Comparison of ENCODE assay signal across 29 cellular contexts in genomic region chr4:89137231-89137630, GRCh38.
"Had no signal": no experiment of that assay in that cellular context is flagged by ENCODE, and none has a peak within 500 bp of the region (broad histone marks: within the 10 kb centered on the region; RNA-seq: fewer than 3 reads in every experiment).

No MANE protein-coding gene starts in this region.

- H3K4me1 Mint-ChIP-seq: activated CD4-positive, alpha-beta memory T cell treated with anti-CD3 and anti-CD28 coated beads, Interleukin-2, amount 10 ng/mL, durations not matched to agents 7 days and 5 days; activated CD4-positive, alpha-beta T cell treated with anti-CD3 and anti-CD28 coated beads, Interleukin-2, amount 10 ng/mL, durations not matched to agents 7 days and 5 days; activated naive CD4-positive, alpha-beta T cell treated with anti-CD3 and anti-CD28 coated beads, Interleukin-2, amount 10 ng/mL, durations not matched to agents 7 days and 5 days; central memory CD8-positive, alpha-beta T cell had no signal

- ATAC-seq: activated T-cell treated with anti-CD3 and anti-CD28 coated beads, Interleukin-2, amount 50 U/mL, for 72 hours; gastroesophageal sphincter; heart right ventricle had no signal

- H3K4me3 Mint-ChIP-seq: activated CD4-positive, alpha-beta memory T cell treated with anti-CD3 and anti-CD28 coated beads, Interleukin-2, amount 10 ng/mL, durations not matched to agents 7 days and 5 days; activated CD4-positive, alpha-beta T cell treated with anti-CD3 and anti-CD28 coated beads, Interleukin-2, amount 10 ng/mL, durations not matched to agents 7 days and 5 days; activated naive CD4-positive, alpha-beta T cell treated with anti-CD3 and anti-CD28 coated beads, Interleukin-2, amount 10 ng/mL, durations not matched to agents 7 days and 5 days; activated naive CD8-positive, alpha-beta T cell; activated T-cell treated with anti-CD3 and anti-CD28 coated beads, Interleukin-2, amount 50 U/mL, for 24 hours; activated T-cell treated with anti-CD3 and anti-CD28 coated beads, Interleukin-2, amount 50 U/mL, for 72 hours; central memory CD8-positive, alpha-beta T cell; dendritic cell treated with granulocyte-macrophage colony-stimulating factor and Interleukin-4, amounts not matched to agents 40 ng/mL and 50 ng/mL, for 4 days had no signal

- H3K27ac ChIP-seq: brain microvascular endothelial cell, coronary artery, dorsolateral prefrontal cortex, esophagus muscularis mucosa, foreskin keratinocyte, gastroesophageal sphincter, heart right ventricle had no signal

- H3K27me3 Mint-ChIP-seq: activated CD4-positive, alpha-beta memory T cell treated with anti-CD3 and anti-CD28 coated beads, Interleukin-2, amount 10 ng/mL, durations not matched to agents 7 days and 5 days; activated CD4-positive, alpha-beta T cell treated with anti-CD3 and anti-CD28 coated beads, Interleukin-2, amount 10 ng/mL, durations not matched to agents 7 days and 5 days; activated naive CD8-positive, alpha-beta T cell; activated T-cell treated with anti-CD3 and anti-CD28 coated beads, Interleukin-2, amount 50 U/mL, for 24 hours; dendritic cell treated with granulocyte-macrophage colony-stimulating factor and Interleukin-4, amounts not matched to agents 40 ng/mL and 50 ng/mL, for 4 days had no signal

- H3K36me3 ChIP-seq: brain microvascular endothelial cell, esophagus muscularis mucosa, gastroesophageal sphincter, heart right ventricle had no signal

- H3K9me3 Mint-ChIP-seq: activated CD4-positive, alpha-beta memory T cell treated with anti-CD3 and anti-CD28 coated beads, Interleukin-2, amount 10 ng/mL, durations not matched to agents 7 days and 5 days; activated CD4-positive, alpha-beta T cell treated with anti-CD3 and anti-CD28 coated beads, Interleukin-2, amount 10 ng/mL, durations not matched to agents 7 days and 5 days; activated naive CD4-positive, alpha-beta T cell treated with anti-CD3 and anti-CD28 coated beads, Interleukin-2, amount 10 ng/mL, durations not matched to agents 7 days and 5 days; activated T-cell treated with anti-CD3 and anti-CD28 coated beads, Interleukin-2, amount 50 U/mL, for 24 hours; activated T-cell treated with anti-CD3 and anti-CD28 coated beads, Interleukin-2, amount 50 U/mL, for 72 hours; central memory CD8-positive, alpha-beta T cell; dendritic cell treated with granulocyte-macrophage colony-stimulating factor and Interleukin-4, amounts not matched to agents 40 ng/mL and 50 ng/mL, for 4 days had no signal

- H3K9me3 ChIP-seq: esophagus muscularis mucosa, gastroesophageal sphincter, heart right ventricle had no signal

- DNase-seq: activated CD4-positive, alpha-beta memory T cell treated with anti-CD3 and anti-CD28 coated beads, Interleukin-2, amount 10 ng/mL, durations not matched to agents 7 days and 5 days; activated CD4-positive, alpha-beta T cell treated with anti-CD3 and anti-CD28 coated beads for 1 hour; activated CD4-positive, alpha-beta T cell treated with anti-CD3 and anti-CD28 coated beads for 4 hours; activated CD4-positive, alpha-beta T cell treated with anti-CD3 and anti-CD28 coated beads, Interleukin-2, amount 10 ng/mL, durations not matched to agents 7 days and 5 days; activated CD4-positive, alpha-beta T cell treated with anti-CD3 and anti-CD28 coated beads, Interleukin-2, amount 50 U/mL, for 4 hours; activated CD8-positive, alpha-beta memory T cell treated with anti-CD3 and anti-CD28 coated beads, Interleukin-2, amount 50 U/mL, for 48 hours; activated gamma-delta T cell; activated naive CD4-positive, alpha-beta T cell; activated naive CD4-positive, alpha-beta T cell treated with anti-CD3 and anti-CD28 coated beads, Interleukin-2, amount 10 ng/mL, durations not matched to agents 7 days and 5 days; activated T-cell treated with anti-CD3 and anti-CD28 coated beads for 4 hours; activated T-cell treated with anti-CD3 and anti-CD28 coated beads, Interleukin-2, amount 50 U/mL, for 24 hours; activated T-cell treated with anti-CD3 and anti-CD28 coated beads, Interleukin-2, amount 50 U/mL, for 72 hours; amniotic stem cell; anterior cingulate cortex; dorsolateral prefrontal cortex; effector memory CD4-positive, alpha-beta T cell; erythroblast; heart right ventricle; T-helper 1 cell; T-helper 2 cell had no signal

- H3K27me3 ChIP-seq: brain microvascular endothelial cell, dorsolateral prefrontal cortex, esophagus muscularis mucosa, foreskin keratinocyte, gastroesophageal sphincter, heart right ventricle had no signal

- H3K4me3 ChIP-seq: coronary artery, dorsolateral prefrontal cortex, esophagus muscularis mucosa, gastroesophageal sphincter, heart right ventricle had no signal

- FAIRE-seq: astrocyte had no signal

- H3K4me1 ChIP-seq: gastroesophageal sphincter had no signal

- H3K36me3 Mint-ChIP-seq: activated naive CD4-positive, alpha-beta T cell treated with anti-CD3 and anti-CD28 coated beads, Interleukin-2, amount 10 ng/mL, durations not matched to agents 7 days and 5 days; activated naive CD8-positive, alpha-beta T cell had no signal

- H3K27ac Mint-ChIP-seq: activated CD4-positive, alpha-beta memory T cell treated with anti-CD3 and anti-CD28 coated beads, Interleukin-2, amount 10 ng/mL, durations not matched to agents 7 days and 5 days; activated CD4-positive, alpha-beta T cell treated with anti-CD3 and anti-CD28 coated beads, Interleukin-2, amount 10 ng/mL, durations not matched to agents 7 days and 5 days; activated naive CD4-positive, alpha-beta T cell treated with anti-CD3 and anti-CD28 coated beads, Interleukin-2, amount 10 ng/mL, durations not matched to agents 7 days and 5 days; activated naive CD8-positive, alpha-beta T cell; activated T-cell treated with anti-CD3 and anti-CD28 coated beads, Interleukin-2, amount 50 U/mL, for 24 hours; activated T-cell treated with anti-CD3 and anti-CD28 coated beads, Interleukin-2, amount 50 U/mL, for 72 hours; dendritic cell treated with granulocyte-macrophage colony-stimulating factor and Interleukin-4, amounts not matched to agents 40 ng/mL and 50 ng/mL, for 4 days had no signal
